In genomic region chr6:136344420-136344819, GRCh38 we compare ENCODE assay signal across 17 cellular contexts. TPM values are rescaled to one million over a fixed set of nuclear protein-coding genes. Genes with fewer than 3 reads are reported as not detected.
DNase-seq lines count a peak whose midpoint lies in the region; ATAC-seq and TF ChIP-seq lines count a peak whose summit lies in the region.
"Had no signal": no experiment of that assay in that cellular context is flagged by ENCODE, and none has a peak within 500 bp of the region (broad histone marks: within the 10 kb centered on the region; RNA-seq: fewer than 3 reads in every experiment).

No MANE protein-coding gene starts in this region.

- no peak overlapping the region for H3K56ac ChIP-seq in IMR-90 (ENCODE audit: extremely low read depth, insufficient read depth, low read length)

- TF ChIP-seq CTCF in IMR-90 (conservative IDR thresholded peaks at IDR 0.05; ENCODE audit: low read depth, low read length) (no peak), cardiac fibroblast (IDR thresholded peaks at IDR 0.05; ENCODE audit: low read depth, low read length) (no peak), mesothelial cell of epicardium (IDR thresholded peaks at IDR 0.05; ENCODE audit: unreplicated experiment) (no peak)

- ATAC-seq in IMR-90 (ENCODE audit: low read depth) (peak; percentile 85), HG03565 (IDR thresholded peaks at IDR 0.05; ENCODE audit: unreplicated experiment) (no peak), HG02610 (IDR thresholded peaks at IDR 0.05; ENCODE audit: unreplicated experiment) (no peak)
- ATAC-seq: left ventricle myocardium superior had no signal

- POLR2A ChIA-PET in IMR-90 (lab: Charles Lee; ENCODE audit: unreplicated experiment) = interaction anchor here (0.6 kb wide), 1 partner anchor 60 kb away, joined by 5 read pairs; no protein-coding TSS in a partner anchor

- no peak overlapping the region for H3K4me2 ChIP-seq in IMR-90 (ENCODE audit: low read depth, low read length)

- H3K27ac ChIP-seq in IMR-90 (ENCODE audit: insufficient read depth, low read length) = no peak overlapping the region

- H2BK120ac ChIP-seq in IMR-90 (ENCODE audit: low read depth, low read length) = no peak overlapping the region

- dilution Hi-C loops in IMR-90 (cut with HindIII; ENCODE audit: low sequenced_read_pairs, unreplicated experiment) = no loop called here

- H3K4me3 Mint-ChIP-seq in mesothelial cell of epicardium (no peak overlapping the region), immature natural killer cell (no peak overlapping the region)
- H3K4me3 Mint-ChIP-seq: B cell, naive B cell had no signal

- peak; percentile 57 for DNase-seq in DMS 273 (lab: John Stamatoyannopoulos, UW; ENCODE audit: unreplicated experiment)
- peak; percentile 86 for DNase-seq in IMR-90
- DNase-seq in cardiac fibroblast (ENCODE audit: low read depth in 2 of 2) = peak; percentile 48 to 72
- no peak for DNase-seq in mesothelial cell of epicardium (ENCODE audit: low spot score in 2 of 2, unreplicated experiment in 2 of 2)
- DNase-seq in NCI-H1417 treated with DMSO at 0.1 percent for 48 hours (lab: John Stamatoyannopoulos, UW) = no peak
- DNase-seq in immature natural killer cell = no peak
- DNase-seq: aorta; left ventricle myocardium superior; MM.1S; naive B cell; NCI-H187; NCI-H748 treated with DMSO at 0.1 percent for 48 hours; stimulated activated CD4-positive, alpha-beta T cell treated with anti-CD3 and anti-CD28 coated beads, Interleukin-15, amount 100 ng/mL, for 24 hours had no signal

- no peaks in the 10 kb centered on the region for H3K36me3 ChIP-seq in IMR-90 (ENCODE audit: control insufficient read depth, insufficient read depth, low read length)

- no peak overlapping the region for H4K91ac ChIP-seq in IMR-90 (ENCODE audit: insufficient read depth, low read depth, low read length)

- H3K9me1 ChIP-seq in IMR-90 (ENCODE audit: insufficient read depth, low read length) = no peaks in the 10 kb centered on the region; the same call in 1 of the 2 replicates

- CTCF ChIA-PET in IMR-90 (lab: Yijun Ruan, JAX) = interaction anchor here (1.8 kb wide), 1 partner anchor 34 kb away, joined by 4 read pairs; no protein-coding TSS in a partner anchor

- no peak overlapping the region for H4K5ac ChIP-seq in IMR-90 (ENCODE audit: low read depth, low read length)

- in situ Hi-C loops in IMR-90 (cut with MboI; ENCODE audit: low sequenced_read_pairs) = no loop called here

- H3K27me3 Mint-ChIP-seq in mesothelial cell of epicardium (ENCODE audit: low read depth) (no peaks in the 10 kb centered on the region), immature natural killer cell (ENCODE audit: low read depth in 3 of 3) (peaks cover 0 to 2% (median 0%) of the 10 kb centered on the region in 3 donors)
- H3K27me3 Mint-ChIP-seq: B cell, naive B cell had no signal

- no peak for TF ChIP-seq POLR2A in IMR-90 (IDR thresholded peaks at IDR 0.05; ENCODE audit: low read depth, low read length)

- H3K9me3 Mint-ChIP-seq in mesothelial cell of epicardium (no peaks in the 10 kb centered on the region), immature natural killer cell (no peaks in the 10 kb centered on the region)
- H3K9me3 Mint-ChIP-seq: activated T-helper 2 cell treated with anti-CD3 and anti-CD28 coated beads, Interferon-gamma antibody, Interleukin-2, Interleukin-4, amounts not matched to agents 10 μg/mL and 5 μg/mL and 100 μg/mL, durations not matched to agents 14 hours and 24 hours and 36 hours; naive B cell had no signal

- H3K4me1 ChIP-seq in IMR-90 (ENCODE audit: control insufficient read depth, insufficient read depth, low read length) = no peaks in the 10 kb centered on the region

- H3K4ac ChIP-seq in IMR-90 (ENCODE audit: low read depth, low read length) = no peak overlapping the region

- no peak overlapping the region for H3K23ac ChIP-seq in IMR-90 (ENCODE audit: low read depth, low read length)

- H3K18ac ChIP-seq in IMR-90 (ENCODE audit: low read depth, low read length) = peak overlapping the region; percentile 37; the same call in 1 of the 2 replicates

- H3K4me1 Mint-ChIP-seq in mesothelial cell of epicardium (peaks cover 12% of the 10 kb centered on the region), immature natural killer cell (no peaks in the 10 kb centered on the region)
- H3K4me1 Mint-ChIP-seq: B cell, naive B cell had no signal

- no peak overlapping the region for H3K14ac ChIP-seq in IMR-90 (replicated peaks; ENCODE audit: low read depth, low read length)

- intact Hi-C loops in IMR-90 (cut with micrococcal nuclease) = loop anchor here (10.0 kb wide), 1 partner anchor 450 kb away; the partner anchor contains the start of gene MAP3K5

- peaks cover 2% of the 10 kb centered on the region for H3K36me3 Mint-ChIP-seq in mesothelial cell of epicardium
- H3K36me3 Mint-ChIP-seq in immature natural killer cell = no peaks in the 10 kb centered on the region
- H3K36me3 Mint-ChIP-seq: naive B cell had no signal

- H3K9me3 ChIP-seq in IMR-90 (ENCODE audit: control insufficient read depth, insufficient read depth, low read length) = no peaks in the 10 kb centered on the region

- no peak overlapping the region for H3K9ac ChIP-seq in IMR-90 (ENCODE audit: low read depth, low read length)

- no TSS peak for BruUV-seq in IMR-90 (replicated peaks; lab: Mats Ljungman, UMichigan)

- no peak overlapping the region for H2BK15ac ChIP-seq in IMR-90 (ENCODE audit: low read depth, low read length)

- H3K4me3 ChIP-seq in IMR-90 (ENCODE audit: insufficient read depth, low read depth, low read length) (no peak overlapping the region), cardiac fibroblast (replicated peaks in 1 of 2; ENCODE audit: low read depth in 2 of 2, low read length in 2 of 2) (no peak overlapping the region)

- no peaks in the 10 kb centered on the region for H3K27me3 ChIP-seq in IMR-90 (ENCODE audit: control insufficient read depth, insufficient read depth, low read length)

- H2AK5ac ChIP-seq in IMR-90 (ENCODE audit: low read depth, low read length) = no peak overlapping the region

- no peak overlapping the region for H4K8ac ChIP-seq in IMR-90 (ENCODE audit: low read depth in 2 of 2, low read length in 2 of 2)

- H2AK9ac ChIP-seq in IMR-90 (replicated peaks; ENCODE audit: low read depth, low read length, poor library complexity) = no peak overlapping the region

- no peak for TF ChIP-seq RAD21 in IMR-90 (IDR thresholded peaks at IDR 0.05; ENCODE audit: low read length)

- no CpG with 5 or more reads among the region's 2 CpGs for WGBS in IMR-90 (ENCODE audit: extremely low coverage in 2 of 2, insufficient read length in 1 of 2), 2 experiments

- no peak overlapping the region for H2BK20ac ChIP-seq in IMR-90 (ENCODE audit: low read depth, low read length)

- H3K27ac Mint-ChIP-seq in mesothelial cell of epicardium (peak overlapping the region; percentile 23), immature natural killer cell (no peak overlapping the region)
- H3K27ac Mint-ChIP-seq: activated T-helper 2 cell treated with anti-CD3 and anti-CD28 coated beads, Interferon-gamma antibody, Interleukin-2, Interleukin-4, amounts not matched to agents 10 μg/mL and 5 μg/mL and 100 μg/mL, durations not matched to agents 14 hours and 24 hours and 36 hours; B cell; naive B cell had no signal

- no peaks in the 10 kb centered on the region for H4K20me1 ChIP-seq in IMR-90 (ENCODE audit: insufficient read depth, low read length)

- no peak overlapping the region for H2BK5ac ChIP-seq in IMR-90 (ENCODE audit: low read depth, low read length, poor library complexity, severe bottlenecking)

- H2AFZ ChIP-seq in IMR-90 (replicated peaks; ENCODE audit: low read length, poor library complexity) = no peak overlapping the region

- no peaks in the 10 kb centered on the region for H3K79me1 ChIP-seq in IMR-90 (ENCODE audit: low read depth in 1 of 2, low read length in 2 of 2)

TF ChIP-seq in IMR-90, 13 proteins besides CTCF, POLR2A, EP300 and RAD21:
- TF ChIP-seq ELK1 (IDR thresholded peaks at IDR 0.05; ENCODE audit: borderline replicate concordance, low read depth, low read length) (no peak), CHD1 (IDR thresholded peaks at IDR 0.05; ENCODE audit: low read depth, low read length) (no peak), FOS (IDR thresholded peaks at IDR 0.05; ENCODE audit: low read depth, low read length) (no peak), USF2 (IDR thresholded peaks at IDR 0.05; ENCODE audit: low read depth, low read length) (no peak), RCOR1 (IDR thresholded peaks at IDR 0.05; ENCODE audit: insufficient replicate concordance, low read length) (no peak), MXI1 (IDR thresholded peaks at IDR 0.05; ENCODE audit: borderline replicate concordance, low read depth, low read length) (no peak), CEBPB (IDR thresholded peaks at IDR 0.05; ENCODE audit: low read depth, low read length) (no peak), NFE2L2 (IDR thresholded peaks at IDR 0.05; ENCODE audit: low read depth, low read length) (no peak), BHLHE40 (IDR thresholded peaks at IDR 0.05; ENCODE audit: low read depth, low read length) (no peak), RFX5 (IDR thresholded peaks at IDR 0.05; ENCODE audit: low read depth, low read length) (no peak), MAFK (IDR thresholded peaks at IDR 0.05; ENCODE audit: low read depth, low read length) (no peak), SMC3 (IDR thresholded peaks at IDR 0.05; ENCODE audit: low read depth, low read length) (no peak), MAZ (IDR thresholded peaks at IDR 0.05; ENCODE audit: borderline replicate concordance, low read depth, low read length) (no peak)

RNA-seq across cellular contexts. Expression of gene BCLAF1, which starts 54.8 kb away (rescaled TPM):
- 141 and 142 TPM in 2 replicates for total RNA-seq in IMR-90 (2012; rRNA removed)
- 33.4 and 34.0 TPM in 2 replicates for polyA plus RNA-seq in IMR-90 (2012; rRNA removed)
- 4.1 and 5.6 TPM in 2 replicates for polyA plus RNA-seq in IMR-90 (2012; cell fraction: cytosol; rRNA removed)
- 4.8 and 57.8 TPM in 2 replicates for polyA plus RNA-seq in IMR-90 (2012; cell fraction: nucleus; rRNA removed; ENCODE audit: low replicate concordance)
- 241 to 260 TPM (median 246 TPM) in 3 replicates for total RNA-seq in mesothelial cell of epicardium
- polyA plus RNA-seq in immature natural killer cell = 100 to 1,000 TPM in 1 of 3 donors, 10 to 100 TPM in 2; 69.9 to 113 (median 81.5) TPM

Comparison
In these comparisons a context has a peak if more than half of its experiments do, and no peak if none do; other contexts are left out.
1. DNase-seq: peak in DMS 273 (single experiment), IMR-90 (single experiment) and cardiac fibroblast (2 of 2); none in mesothelial cell of epicardium (0 of 2), NCI-H1417 treated with DMSO at 0.1 percent for 48 hours (single experiment) and immature natural killer cell (0 of 3).